In the genomic region with DNA sequence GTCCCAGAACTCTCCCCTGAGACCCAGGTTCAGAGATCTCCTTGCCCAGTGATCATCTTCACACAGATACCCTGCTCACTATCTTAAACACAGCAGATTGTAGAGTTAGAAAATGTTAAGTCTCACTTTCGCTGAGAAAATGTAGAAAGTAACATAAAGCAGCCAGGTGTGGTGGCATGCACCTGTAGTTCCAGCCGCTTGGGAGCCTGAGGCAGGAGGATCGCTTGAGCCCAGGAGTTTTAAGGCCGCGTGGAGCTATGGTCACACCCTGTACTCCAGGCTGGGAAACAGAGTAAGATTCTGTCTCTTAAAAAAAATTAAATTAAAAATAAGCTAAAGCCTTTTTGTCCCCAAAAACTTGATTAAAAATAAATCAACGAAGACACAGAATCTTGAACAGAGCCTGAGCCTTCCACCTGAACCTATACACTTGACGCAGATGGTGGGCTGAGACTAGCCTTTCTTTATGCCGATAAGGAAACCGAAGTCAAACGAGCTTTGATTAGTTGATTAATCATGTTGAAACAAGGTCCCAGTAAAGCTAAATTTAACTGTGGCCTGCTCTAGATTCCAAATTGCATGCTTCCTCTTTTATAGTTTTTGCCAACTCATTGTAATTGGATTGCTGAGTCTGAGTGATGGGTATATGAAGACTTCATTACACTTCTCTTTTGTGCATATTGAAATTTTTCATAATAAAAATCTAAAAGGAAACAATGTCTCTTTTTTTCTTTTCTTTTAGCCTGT, we compare ENCODE assay signal across 11 cellular contexts. TPM values are rescaled to one million over a fixed set of nuclear protein-coding genes. Genes with fewer than 3 reads are reported as not detected.
DNase-seq lines count a peak whose midpoint lies in the region; ATAC-seq and TF ChIP-seq lines count a peak whose summit lies in the region.
"Had no signal": no experiment of that assay in that cellular context is flagged by ENCODE, and none has a peak within 500 bp of the region (broad histone marks: within the 10 kb centered on the region; RNA-seq: fewer than 3 reads in every experiment).

No MANE protein-coding gene starts in this region.

- H3K27ac Mint-ChIP-seq in activated CD8-positive, alpha-beta T cell treated with anti-CD3 and anti-CD28 coated beads, Interleukin-2, amount 10 ng/mL, durations not matched to agents 7 days and 5 days: peak overlapping the region; percentile 98

- H3K36me3 Mint-ChIP-seq in activated CD8-positive, alpha-beta T cell treated with anti-CD3 and anti-CD28 coated beads, Interleukin-2, amount 10 ng/mL, durations not matched to agents 7 days and 5 days (ENCODE audit: low read depth): peaks cover 15% of the 10 kb centered on the region

- no peak for DNase-seq in activated CD8-positive, alpha-beta T cell treated with anti-CD3 and anti-CD28 coated beads, Interleukin-2, amount 10 ng/mL, durations not matched to agents 7 days and 5 days
- DNase-seq in GM20000 (ENCODE audit: low spot score) (no peak), transverse colon (no peak), RKO (ENCODE audit: low spot score) (no peak), OCI-M2 (lab: John Stamatoyannopoulos, UW; ENCODE audit: unreplicated experiment) (no peak)
- DNase-seq: caudate nucleus, thyroid gland had no signal

- TF ChIP-seq POLR2A in transverse colon (IDR thresholded peaks at IDR 0.05): no peak

- H3K9me3 Mint-ChIP-seq in activated CD8-positive, alpha-beta T cell treated with anti-CD3 and anti-CD28 coated beads, Interleukin-2, amount 10 ng/mL, durations not matched to agents 7 days and 5 days (ENCODE audit: insufficient read depth): no peaks in the 10 kb centered on the region

- POLR2A ChIA-PET in activated CD8-positive, alpha-beta T cell treated with anti-CD3 and anti-CD28 coated beads, Interleukin-2, amount 10 ng/mL, durations not matched to agents 7 days and 5 days (lab: Charles Lee): interaction anchor here (0.6 to 3.6 kb wide), 9 partner anchors 7 to 1542 kb away, joined by 3 to 35 read pairs (median 6); partner anchors contain the start of gene BLM

- CTCF ChIA-PET in activated CD8-positive, alpha-beta T cell treated with anti-CD3 and anti-CD28 coated beads, Interleukin-2, amount 10 ng/mL, durations not matched to agents 7 days and 5 days (lab: Charles Lee): interaction anchor here (1.6 to 2.5 kb wide), 5 partner anchors 22 to 246 kb away, joined by 3 to 12 read pairs (median 6); partner anchors contain the start of gene HDDC3

- no peak for TF ChIP-seq EP300 in transverse colon (IDR thresholded peaks at IDR 0.05; ENCODE audit: low read depth)

- H3K27me3 ChIP-seq in transverse colon: no peaks in the 10 kb centered on the region
- H3K27me3 ChIP-seq: right atrium auricular region, thyroid gland had no signal

- 75 to 86% methylated on average over 10 of the region's 10 CpGs for WGBS in transverse colon (ENCODE audit: low coverage in 1 of 2), 2 donors

- no peaks in the 10 kb centered on the region for H3K9me3 ChIP-seq in transverse colon
- H3K9me3 ChIP-seq: right atrium auricular region, thyroid gland had no signal

- no peak overlapping the region for H3K4me3 ChIP-seq in transverse colon
- H3K4me3 ChIP-seq: right atrium auricular region, thyroid gland had no signal

- no peaks in the 10 kb centered on the region for H3K27me3 Mint-ChIP-seq in activated CD8-positive, alpha-beta T cell treated with anti-CD3 and anti-CD28 coated beads, Interleukin-2, amount 10 ng/mL, durations not matched to agents 7 days and 5 days (ENCODE audit: low read depth)

- peaks cover 0 to 2% (median 0%) of the 10 kb centered on the region in 4 donors for H3K4me1 ChIP-seq in transverse colon
- H3K4me1 ChIP-seq: right atrium auricular region, thyroid gland had no signal

- intact Hi-C loops in transverse colon (cut with DNase I; ENCODE audit: low total_unique reads): no loop called here

- peak; percentile 25 for ATAC-seq in GM18498 (IDR thresholded peaks at IDR 0.05; ENCODE audit: unreplicated experiment)
- peak; percentile 24 for ATAC-seq in GM21423 (IDR thresholded peaks at IDR 0.05; ENCODE audit: unreplicated experiment)
- peak; percentile 24 for ATAC-seq in HG03460 (IDR thresholded peaks at IDR 0.05; ENCODE audit: unreplicated experiment)
- ATAC-seq in activated CD8-positive, alpha-beta T cell treated with anti-CD3 and anti-CD28 coated beads, Interleukin-2, amount 10 ng/mL, durations not matched to agents 7 days and 5 days: peak; percentile 9

- TF ChIP-seq CTCF in GM20000 (IDR thresholded peaks at IDR 0.05; ENCODE audit: extremely low read depth, missing control alignments): no peak
- no peak for TF ChIP-seq CTCF in transverse colon (IDR thresholded peaks at IDR 0.05)

- in situ Hi-C loops in transverse colon (cut with MboI; ENCODE audit: low pct_ligation_motif_present in 1 of 4, low pct_unique_long_range_greater_than_20kb in 1 of 4, low sequenced_read_pairs in 3 of 4): no loop called here

- H3K4me1 Mint-ChIP-seq in activated CD8-positive, alpha-beta T cell treated with anti-CD3 and anti-CD28 coated beads, Interleukin-2, amount 10 ng/mL, durations not matched to agents 7 days and 5 days (ENCODE audit: low read depth): peaks cover 57% of the 10 kb centered on the region

- peak overlapping the region; percentile 47 for H3K4me3 Mint-ChIP-seq in activated CD8-positive, alpha-beta T cell treated with anti-CD3 and anti-CD28 coated beads, Interleukin-2, amount 10 ng/mL, durations not matched to agents 7 days and 5 days

- H3K27ac ChIP-seq in transverse colon: no peak overlapping the region
- H3K27ac ChIP-seq: right atrium auricular region, thyroid gland had no signal

- H3K36me3 ChIP-seq in transverse colon: no peaks in the 10 kb centered on the region
- H3K36me3 ChIP-seq: right atrium auricular region, thyroid gland had no signal

RNA-seq across cellular contexts. Expression of gene BLM, which starts 31.3 kb away (rescaled TPM):
- 10 to 100 TPM; 52.3 to 57.4 TPM for total RNA-seq in activated CD8-positive, alpha-beta T cell treated with anti-CD3 and anti-CD28 coated beads, Interleukin-2, amount 10 ng/mL, durations not matched to agents 7 days and 5 days
- 1 to 10 TPM; 1.5 to 6.4 (median 2.0) TPM for total RNA-seq in transverse colon

Comparison
In these comparisons a context has a peak if more than half of its experiments do, and no peak if none do; other contexts are left out.
1. RNA of gene BLM, which starts 31.3 kb away (total RNA-seq): 52.3 to 57.4 TPM in activated CD8-positive, alpha-beta T cell treated with anti-CD3 and anti-CD28 coated beads, Interleukin-2, amount 10 ng/mL, durations not matched to agents 7 days and 5 days; 1.5 to 6.4 TPM in transverse colon; every median in the first group is over 4 times any median in the second.
2. Peak in every context shown above with its lines, with median percentiles within 50 percentile points of each other: ATAC-seq.